In the genomic region with DNA sequence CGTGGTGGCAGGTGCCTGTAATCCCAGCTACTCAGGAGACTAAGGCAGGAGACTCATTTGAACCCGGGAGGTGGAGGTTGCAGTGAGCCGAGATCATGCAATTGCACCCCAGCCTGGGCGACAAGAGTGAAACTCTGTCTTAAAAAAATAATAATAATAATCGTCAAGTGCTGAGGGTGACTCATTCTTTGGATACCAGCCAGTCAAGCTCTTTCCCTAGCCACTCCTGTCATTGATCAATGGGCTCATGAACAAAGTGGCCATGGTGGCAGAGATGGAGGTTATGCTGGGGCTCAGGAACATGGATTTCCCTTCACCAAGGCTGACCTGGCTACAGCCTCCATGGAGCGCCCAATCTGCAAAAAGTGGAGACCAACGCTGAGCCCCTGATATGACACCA, we compare ENCODE assay signal across 1 cellular context.
TF ChIP-seq lines count a peak whose summit lies in the region.

No MANE protein-coding gene starts in this region.

TF ChIP-seq in K562, 482 proteins besides CTCF, POLR2A, EP300 and RAD21 (continued from another document):
- no peak for TF ChIP-seq ZHX1 (conservative IDR thresholded peaks at IDR 0.05; ENCODE audit: low read length)
- no peak for TF ChIP-seq ETV1 (tag; conservative IDR thresholded peaks at IDR 0.05; ENCODE audit: low read depth)
- TF ChIP-seq MEIS2 (IDR thresholded peaks at IDR 0.05; ENCODE audit: partially characterized antibody): peak; percentile 30
- TF ChIP-seq POLR3G (IDR thresholded peaks at IDR 0.05; ENCODE audit: extremely low read depth, insufficient read length, insufficient replicate concordance): no peak
- TF ChIP-seq, protein P1, sequence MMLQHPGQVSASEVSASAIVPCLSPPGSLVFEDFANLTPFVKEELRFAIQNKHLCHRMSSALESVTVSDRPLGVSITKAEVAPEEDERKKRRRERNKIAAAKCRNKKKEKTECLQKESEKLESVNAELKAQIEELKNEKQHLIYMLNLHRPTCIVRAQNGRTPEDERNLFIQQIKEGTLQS (IDR thresholded peaks at IDR 0.05): peak; percentile 40; the same call in 1 of the 2 replicates
- TF ChIP-seq, protein P1 (CRISPR knock-in tag; conservative IDR thresholded peaks at IDR 0.05): no peak
- TF ChIP-seq HDAC1 (IDR thresholded peaks at IDR 0.05): no peak
- no peak for TF ChIP-seq SMARCB1 (IDR thresholded peaks at IDR 0.05; ENCODE audit: insufficient read length, low read depth)
- TF ChIP-seq ZNF197 (CRISPR knock-in tag; IDR thresholded peaks at IDR 0.05; ENCODE audit: low read depth): no peak
- 0 out of 2 replicates have a peak, but pooled peaks have one; percentile 30 for TF ChIP-seq NFIC (IDR thresholded peaks at IDR 0.05)
- TF ChIP-seq JUND (IDR thresholded peaks at IDR 0.05; ENCODE audit: borderline replicate concordance, low read depth, low read length): 0 out of 2 replicates have a peak, but pooled peaks have one; percentile 9
- no peak for TF ChIP-seq JUND (tag; IDR thresholded peaks at IDR 0.05; ENCODE audit: borderline replicate concordance, low read depth, low read length)
- TF ChIP-seq HSF4 (CRISPR knock-in tag; IDR thresholded peaks at IDR 0.05; ENCODE audit: borderline replicate concordance): no peak
- TF ChIP-seq, protein P2, sequence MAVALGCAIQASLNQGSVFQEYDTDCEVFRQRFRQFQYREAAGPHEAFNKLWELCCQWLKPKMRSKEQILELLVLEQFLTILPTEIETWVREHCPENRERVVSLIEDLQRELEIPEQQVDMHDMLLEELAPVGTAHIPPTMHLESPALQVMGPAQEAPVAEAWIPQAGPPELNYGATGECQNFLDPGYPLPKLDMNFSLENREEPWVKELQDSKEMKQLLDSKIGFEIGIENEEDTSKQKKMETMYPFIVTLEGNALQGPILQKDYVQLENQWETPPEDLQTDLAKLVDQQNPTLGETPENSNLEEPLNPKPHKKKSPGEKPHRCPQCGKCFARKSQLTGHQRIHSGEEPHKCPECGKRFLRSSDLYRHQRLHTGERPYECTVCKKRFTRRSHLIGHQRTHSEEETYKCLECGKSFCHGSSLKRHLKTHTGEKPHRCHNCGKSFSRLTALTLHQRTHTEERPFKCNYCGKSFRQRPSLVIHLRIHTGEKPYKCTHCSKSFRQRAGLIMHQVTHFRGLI (CRISPR knock-in tag; IDR thresholded peaks at IDR 0.05): no peak
